1 cellular context compared by ENCODE assay signal in genomic region chr2:97663962-97664635, GRCh38.
TF ChIP-seq lines count a peak whose summit lies in the region.

Gene ACTR1B (minus strand): TSS chr2:97664044. CDS start chr2:97663890, 154 bp downstream.

TF ChIP-seq in HepG2, 621 proteins besides CTCF, POLR2A, EP300 and RAD21 (continued from another document and continues in another):
- TF ChIP-seq ZXDC (CRISPR knock-in tag; IDR thresholded peaks at IDR 0.05) (no peak), ELF1 (CRISPR knock-in tag; IDR thresholded peaks at IDR 0.05) (peak; percentile 67), ZC3H4 (CRISPR knock-in tag; IDR thresholded peaks at IDR 0.05; ENCODE audit: borderline replicate concordance) (no peak), DRAP1 (CRISPR knock-in tag; IDR thresholded peaks at IDR 0.05) (peak; percentile 96), ARID2 (CRISPR knock-in tag; IDR thresholded peaks at IDR 0.05; ENCODE audit: borderline replicate concordance) (0 out of 2 replicates have a peak, but pooled peaks have one; percentile 40), ZNF512 (CRISPR knock-in tag; IDR thresholded peaks at IDR 0.05) (no peak), SNRNP70 (IDR thresholded peaks at IDR 0.05; ENCODE audit: low read depth, low read length) (no peak), ZBTB37 (CRISPR knock-in tag; IDR thresholded peaks at IDR 0.05) (no peak), ZNF232 (CRISPR knock-in tag; IDR thresholded peaks at IDR 0.05; ENCODE audit: borderline replicate concordance) (no peak; the same call in 1 of the 2 replicates), ZNF567 (CRISPR knock-in tag; IDR thresholded peaks at IDR 0.05; ENCODE audit: borderline replicate concordance) (no peak), BHLHE40 (IDR thresholded peaks at IDR 0.05; ENCODE audit: low read length) (peak; percentile 24; the same call in 1 of the 2 replicates), BRD4 (CRISPR knock-in tag; IDR thresholded peaks at IDR 0.05) (peak; percentile 64; the same call in 1 of the 2 replicates), ZNF878 (CRISPR knock-in tag; IDR thresholded peaks at IDR 0.05) (no peak; the same call in 1 of the 2 replicates), ZNF569 (CRISPR knock-in tag; IDR thresholded peaks at IDR 0.05; ENCODE audit: borderline replicate concordance) (no peak), TCF7 (IDR thresholded peaks at IDR 0.05; ENCODE audit: low read depth) (no peak), NAIF1 (CRISPR knock-in tag; IDR thresholded peaks at IDR 0.05; ENCODE audit: borderline replicate concordance) (peak; percentile 85; the same call in 1 of the 2 replicates), ZNF652 (CRISPR knock-in tag; IDR thresholded peaks at IDR 0.05; ENCODE audit: borderline replicate concordance, low read depth) (no peak), ZSCAN29 (CRISPR knock-in tag; conservative IDR thresholded peaks at IDR 0.05) (no peak), IRF1 (CRISPR knock-in tag; IDR thresholded peaks at IDR 0.05; ENCODE audit: low read depth) (no peak), ZNF761 (CRISPR knock-in tag; conservative IDR thresholded peaks at IDR 0.05) (0 out of 2 replicates have a peak, but pooled peaks have one; percentile 67), ZBTB42 (CRISPR knock-in tag; IDR thresholded peaks at IDR 0.05) (no peak), HMG20B (CRISPR knock-in tag; conservative IDR thresholded peaks at IDR 0.05) (no peak), ZNF383 (CRISPR knock-in tag; IDR thresholded peaks at IDR 0.05; ENCODE audit: borderline replicate concordance) (no peak), NBN (conservative IDR thresholded peaks at IDR 0.05) (no peak), TEAD3 (CRISPR knock-in tag; optimal IDR thresholded peaks at IDR 0.05; ENCODE audit: borderline replicate concordance) (peak; percentile 59), RNF219 (CRISPR knock-in tag; IDR thresholded peaks at IDR 0.05) (0 out of 2 replicates have a peak, but pooled peaks have one; percentile 45), HNRNPL (IDR thresholded peaks at IDR 0.05; ENCODE audit: low read depth, low read length) (0 out of 2 replicates have a peak, but pooled peaks have one; percentile 46), ZNF646 (CRISPR knock-in tag; IDR thresholded peaks at IDR 0.05) (no peak; the same call in 1 of the 2 replicates), CBX5 (CRISPR knock-in tag; IDR thresholded peaks at IDR 0.05; ENCODE audit: borderline replicate concordance) (no peak), BRF2 (CRISPR knock-in tag; IDR thresholded peaks at IDR 0.05) (no peak), KLF16 (CRISPR knock-in tag; IDR thresholded peaks at IDR 0.05) (peak in 1 of 2 experiments; percentile 41; a peak in 1 of 4 replicates), ATF1 (CRISPR knock-in tag; IDR thresholded peaks at IDR 0.05) (peak; percentile 78), ZBTB14 (CRISPR knock-in tag; IDR thresholded peaks at IDR 0.05) (peak; percentile 80), SP5 (CRISPR knock-in tag; IDR thresholded peaks at IDR 0.05; ENCODE audit: borderline replicate concordance, low read depth) (no peak), SALL1 (CRISPR knock-in tag; IDR thresholded peaks at IDR 0.05) (peak; percentile 78; the same call in 1 of the 2 replicates), ZBTB21 (CRISPR knock-in tag; IDR thresholded peaks at IDR 0.05) (peak; percentile 71), ZNF331 (CRISPR knock-in tag; IDR thresholded peaks at IDR 0.05) (no peak), MAFK (conservative IDR thresholded peaks at IDR 0.05 in 1 of 2, IDR thresholded peaks at IDR 0.05 in 1 of 2; ENCODE audit: low read length in 2 of 2) (peak; percentile 72 to 75), SP4 (CRISPR knock-in tag; IDR thresholded peaks at IDR 0.05) (peak; percentile 90), TP53 (CRISPR knock-in tag; conservative IDR thresholded peaks at IDR 0.05) (0 out of 2 replicates have a peak, but pooled peaks have one; percentile 74), ZNF790 (CRISPR knock-in tag; IDR thresholded peaks at IDR 0.05; ENCODE audit: borderline replicate concordance) (peak; percentile 66; the same call in 1 of the 2 replicates), IKZF5 (CRISPR knock-in tag; IDR thresholded peaks at IDR 0.05) (peak; percentile 76), KDM1A (CRISPR knock-in tag; IDR thresholded peaks at IDR 0.05) (no peak), HCFC1 (IDR thresholded peaks at IDR 0.05; ENCODE audit: low read depth, low read length) (peak; percentile 27; the same call in 1 of the 2 replicates), ZNF205 (CRISPR knock-in tag; IDR thresholded peaks at IDR 0.05) (no peak; the same call in 1 of the 2 replicates)
